Comparison of ENCODE assay signal across 1 cellular context in the genomic region with DNA sequence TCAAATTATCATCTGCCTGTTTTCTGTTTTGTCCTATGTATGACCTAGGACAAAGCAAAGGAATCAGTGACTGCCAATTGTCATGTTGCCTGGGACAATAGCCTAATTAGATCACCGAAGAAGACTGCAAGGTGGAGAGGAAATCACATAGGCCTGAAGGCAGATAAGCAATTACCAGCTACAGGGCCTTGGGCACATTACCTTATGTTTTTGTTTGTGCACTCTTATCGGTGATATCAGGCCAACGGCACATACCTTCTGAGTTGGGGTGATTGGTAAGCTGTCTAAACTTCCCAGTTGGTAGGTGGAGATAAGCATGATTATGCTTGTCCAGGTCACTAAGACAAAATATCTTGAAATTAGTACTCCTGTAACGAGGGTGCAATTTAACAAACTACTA.
TF ChIP-seq lines count a peak whose summit lies in the region.

No MANE protein-coding gene starts in this region.

TF ChIP-seq in K562, 482 proteins besides CTCF, POLR2A, EP300 and RAD21 (continued from another document and continues in another):
- TF ChIP-seq ARID4B (CRISPR knock-in tag; IDR thresholded peaks at IDR 0.05) (no peak), ZNF134 (CRISPR knock-in tag; conservative IDR thresholded peaks at IDR 0.05) (no peak), ERF (CRISPR knock-in tag; IDR thresholded peaks at IDR 0.05) (no peak), POLR2AphosphoS2 (IDR thresholded peaks at IDR 0.05; ENCODE audit: low read length) (no peak), MEF2D (tag; conservative IDR thresholded peaks at IDR 0.05; ENCODE audit: low read depth) (peak; percentile 61; the same call in 1 of the 2 replicates), ZNF212 (CRISPR knock-in tag; IDR thresholded peaks at IDR 0.05) (no peak), CTCFL (IDR thresholded peaks at IDR 0.05; ENCODE audit: borderline replicate concordance, insufficient read depth, low read depth, low read length, poor library complexity, severe bottlenecking) (no peak), BRF1 (IDR thresholded peaks at IDR 0.05; ENCODE audit: borderline replicate concordance, extremely low read depth, insufficient read length) (no peak), ZNF124 (CRISPR knock-in tag; IDR thresholded peaks at IDR 0.05) (no peak), CTBP1 (IDR thresholded peaks at IDR 0.05; ENCODE audit: borderline replicate concordance) (peak; percentile 92), KDM1A (IDR thresholded peaks at IDR 0.05) (peak; percentile 96), ZNF217 (CRISPR knock-in tag; IDR thresholded peaks at IDR 0.05) (no peak), PTBP1 (IDR thresholded peaks at IDR 0.05; ENCODE audit: low read depth, low read length) (no peak), NR3C1 (CRISPR knock-in tag; IDR thresholded peaks at IDR 0.05) (no peak), ZNF778 (CRISPR knock-in tag; IDR thresholded peaks at IDR 0.05) (no peak), ILF3 (IDR thresholded peaks at IDR 0.05; ENCODE audit: borderline replicate concordance) (no peak), THRAP3 (IDR thresholded peaks at IDR 0.05; ENCODE audit: borderline replicate concordance) (no peak), ZNF75A (CRISPR knock-in tag; IDR thresholded peaks at IDR 0.05) (no peak), ZFP1 (CRISPR knock-in tag; IDR thresholded peaks at IDR 0.05) (no peak), TGIF2 (CRISPR knock-in tag; IDR thresholded peaks at IDR 0.05) (no peak), SMARCC2 (IDR thresholded peaks at IDR 0.05; ENCODE audit: low read depth) (peak; percentile 74; the same call in 1 of the 2 replicates), ESRRB (CRISPR knock-in tag; IDR thresholded peaks at IDR 0.05; ENCODE audit: borderline replicate concordance) (no peak), ZFX (CRISPR knock-in tag; IDR thresholded peaks at IDR 0.05) (peak; percentile 58; the same call in 1 of the 2 replicates), PREB (CRISPR knock-in tag; IDR thresholded peaks at IDR 0.05) (no peak), KAT2B (IDR thresholded peaks at IDR 0.05; ENCODE audit: low read depth, low read length) (no peak), CREM (IDR thresholded peaks at IDR 0.05; ENCODE audit: low read depth) (peak; percentile 60), NUFIP1 (IDR thresholded peaks at IDR 0.05; ENCODE audit: partially characterized antibody) (no peak), ZNF507 (tag; conservative IDR thresholded peaks at IDR 0.05) (no peak), PKNOX1 (IDR thresholded peaks at IDR 0.05) (no peak), HMGN3 (IDR thresholded peaks at IDR 0.05; ENCODE audit: borderline replicate concordance, extremely low read depth, insufficient read length, low read depth, low read length) (peak; percentile 86), FOXA1 (IDR thresholded peaks at IDR 0.05; ENCODE audit: borderline replicate concordance) (no peak), ZC3H8 (IDR thresholded peaks at IDR 0.05) (no peak), TAL1 (IDR thresholded peaks at IDR 0.05) (peak; percentile 98), E2F5 (CRISPR knock-in tag; IDR thresholded peaks at IDR 0.05) (no peak), HNRNPL (IDR thresholded peaks at IDR 0.05; ENCODE audit: low read depth, low read length) (no peak), ZNF764 (CRISPR knock-in tag; IDR thresholded peaks at IDR 0.05; ENCODE audit: low read depth) (no peak), HMG20B (CRISPR knock-in tag; IDR thresholded peaks at IDR 0.05) (no peak), ZNF57 (CRISPR knock-in tag; IDR thresholded peaks at IDR 0.05) (no peak), TAF7 (tag; IDR thresholded peaks at IDR 0.05) (no peak), PHF8 (IDR thresholded peaks at IDR 0.05; ENCODE audit: borderline replicate concordance, low read length) (no peak), KAT7 (CRISPR knock-in tag; IDR thresholded peaks at IDR 0.05; ENCODE audit: borderline replicate concordance) (no peak; the same call in 1 of the 2 replicates), SRSF9 (IDR thresholded peaks at IDR 0.05; ENCODE audit: borderline replicate concordance, low read depth, low read length) (no peak), STAT5B (CRISPR knock-in tag; IDR thresholded peaks at IDR 0.05) (no peak), NFIX (CRISPR knock-in tag; IDR thresholded peaks at IDR 0.05; ENCODE audit: low read depth) (no peak), NFE2 (IDR thresholded peaks at IDR 0.05; ENCODE audit: low read depth) (peak; percentile 31; the same call in 1 of the 2 replicates), KLF16 (IDR thresholded peaks at IDR 0.05) (peak; percentile 92), HMG20A (CRISPR knock-in tag; conservative IDR thresholded peaks at IDR 0.05) (no peak), E2F1 (CRISPR knock-in tag; IDR thresholded peaks at IDR 0.05) (no peak), RCOR1 (IDR thresholded peaks at IDR 0.05; ENCODE audit: borderline replicate concordance in 1 of 2, low read depth in 2 of 2, low read length in 2 of 2) (peak; percentile 91 to 95), CBX1 (IDR thresholded peaks at IDR 0.05; ENCODE audit: low read depth) (no peak), CCAR2 (IDR thresholded peaks at IDR 0.05; ENCODE audit: low read depth, low read length) (no peak)
- TF ChIP-seq, protein P1, sequence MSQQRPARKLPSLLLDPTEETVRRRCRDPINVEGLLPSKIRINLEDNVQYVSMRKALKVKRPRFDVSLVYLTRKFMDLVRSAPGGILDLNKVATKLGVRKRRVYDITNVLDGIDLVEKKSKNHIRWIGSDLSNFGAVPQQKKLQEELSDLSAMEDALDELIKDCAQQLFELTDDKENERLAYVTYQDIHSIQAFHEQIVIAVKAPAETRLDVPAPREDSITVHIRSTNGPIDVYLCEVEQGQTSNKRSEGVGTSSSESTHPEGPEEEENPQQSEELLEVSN (IDR thresholded peaks at IDR 0.05; ENCODE audit: borderline replicate concordance in 1 of 2, extremely low read depth in 1 of 2, insufficient read depth in 1 of 2, insufficient read length in 1 of 2, low read depth in 1 of 2, low read length in 1 of 2, poor library complexity in 1 of 2, severe bottlenecking in 1 of 2), result no peak
- TF ChIP-seq, protein P2, sequence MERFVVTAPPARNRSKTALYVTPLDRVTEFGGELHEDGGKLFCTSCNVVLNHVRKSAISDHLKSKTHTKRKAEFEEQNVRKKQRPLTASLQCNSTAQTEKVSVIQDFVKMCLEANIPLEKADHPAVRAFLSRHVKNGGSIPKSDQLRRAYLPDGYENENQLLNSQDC (CRISPR knock-in tag; IDR thresholded peaks at IDR 0.05), result no peak
- TF ChIP-seq, protein P3, sequence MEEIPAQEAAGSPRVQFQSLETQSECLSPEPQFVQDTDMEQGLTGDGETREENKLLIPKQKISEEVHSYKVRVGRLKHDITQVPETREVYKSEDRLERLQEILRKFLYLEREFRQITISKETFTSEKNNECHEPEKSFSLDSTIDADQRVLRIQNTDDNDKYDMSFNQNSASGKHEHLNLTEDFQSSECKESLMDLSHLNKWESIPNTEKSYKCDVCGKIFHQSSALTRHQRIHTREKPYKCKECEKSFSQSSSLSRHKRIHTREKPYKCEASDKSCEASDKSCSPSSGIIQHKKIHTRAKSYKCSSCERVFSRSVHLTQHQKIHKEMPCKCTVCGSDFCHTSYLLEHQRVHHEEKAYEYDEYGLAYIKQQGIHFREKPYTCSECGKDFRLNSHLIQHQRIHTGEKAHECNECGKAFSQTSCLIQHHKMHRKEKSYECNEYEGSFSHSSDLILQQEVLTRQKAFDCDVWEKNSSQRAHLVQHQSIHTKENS (CRISPR knock-in tag; IDR thresholded peaks at IDR 0.05), result no peak
- TF ChIP-seq, protein P4, sequence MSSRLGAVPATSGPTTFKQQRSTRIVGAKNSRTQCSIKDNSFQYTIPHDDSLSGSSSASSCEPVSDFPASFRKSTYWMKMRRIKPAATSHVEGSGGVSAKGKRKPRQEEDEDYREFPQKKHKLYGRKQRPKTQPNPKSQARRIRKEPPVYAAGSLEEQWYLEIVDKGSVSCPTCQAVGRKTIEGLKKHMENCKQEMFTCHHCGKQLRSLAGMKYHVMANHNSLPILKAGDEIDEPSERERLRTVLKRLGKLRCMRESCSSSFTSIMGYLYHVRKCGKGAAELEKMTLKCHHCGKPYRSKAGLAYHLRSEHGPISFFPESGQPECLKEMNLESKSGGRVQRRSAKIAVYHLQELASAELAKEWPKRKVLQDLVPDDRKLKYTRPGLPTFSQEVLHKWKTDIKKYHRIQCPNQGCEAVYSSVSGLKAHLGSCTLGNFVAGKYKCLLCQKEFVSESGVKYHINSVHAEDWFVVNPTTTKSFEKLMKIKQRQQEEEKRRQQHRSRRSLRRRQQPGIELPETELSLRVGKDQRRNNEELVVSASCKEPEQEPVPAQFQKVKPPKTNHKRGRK (tag; IDR thresholded peaks at IDR 0.05), result no peak
- TF ChIP-seq, protein P5, sequence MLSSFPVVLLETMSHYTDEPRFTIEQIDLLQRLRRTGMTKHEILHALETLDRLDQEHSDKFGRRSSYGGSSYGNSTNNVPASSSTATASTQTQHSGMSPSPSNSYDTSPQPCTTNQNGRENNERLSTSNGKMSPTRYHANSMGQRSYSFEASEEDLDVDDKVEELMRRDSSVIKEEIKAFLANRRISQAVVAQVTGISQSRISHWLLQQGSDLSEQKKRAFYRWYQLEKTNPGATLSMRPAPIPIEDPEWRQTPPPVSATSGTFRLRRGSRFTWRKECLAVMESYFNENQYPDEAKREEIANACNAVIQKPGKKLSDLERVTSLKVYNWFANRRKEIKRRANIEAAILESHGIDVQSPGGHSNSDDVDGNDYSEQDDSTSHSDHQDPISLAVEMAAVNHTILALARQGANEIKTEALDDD (IDR thresholded peaks at IDR 0.05), result peak; percentile 94
